1 cellular context compared by ENCODE assay signal in the genomic region with DNA sequence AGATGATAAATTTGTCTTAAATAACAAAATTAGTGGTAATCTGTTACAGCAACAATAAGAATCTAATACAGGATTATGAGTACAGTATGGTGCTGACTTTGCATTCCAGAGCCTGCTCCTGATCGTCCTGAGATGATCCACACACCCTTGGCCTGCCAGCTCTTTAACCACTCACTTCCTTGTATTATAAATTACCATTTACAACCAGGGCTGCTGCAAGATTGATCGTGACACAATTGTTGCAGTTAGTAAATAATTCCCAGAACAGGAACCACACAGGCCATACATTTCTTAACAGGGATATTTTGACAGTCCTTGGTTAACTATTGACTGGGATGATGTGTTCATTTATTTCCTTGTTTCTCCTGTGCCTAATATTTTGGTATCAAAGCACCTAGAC.
TF ChIP-seq lines count a peak whose summit lies in the region.

No MANE protein-coding gene starts in this region.

TF ChIP-seq in endothelial cell of umbilical vein, 7 proteins besides CTCF, POLR2A, EP300 and RAD21 (continued from another document):
- no peak for TF ChIP-seq EZH2 (IDR thresholded peaks at IDR 0.05; ENCODE audit: borderline replicate concordance, low read depth, low read length, severe bottlenecking)
- TF ChIP-seq, protein P1, sequence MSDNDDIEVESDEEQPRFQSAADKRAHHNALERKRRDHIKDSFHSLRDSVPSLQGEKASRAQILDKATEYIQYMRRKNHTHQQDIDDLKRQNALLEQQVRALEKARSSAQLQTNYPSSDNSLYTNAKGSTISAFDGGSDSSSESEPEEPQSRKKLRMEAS (IDR thresholded peaks at IDR 0.05; ENCODE audit: insufficient read depth, insufficient read length), result no peak
- TF ChIP-seq GATA2 (IDR thresholded peaks at IDR 0.05; ENCODE audit: insufficient read depth, insufficient read length, low read depth, low read length), result no peak
- no peak for TF ChIP-seq FOS (IDR thresholded peaks at IDR 0.05; ENCODE audit: borderline replicate concordance, insufficient read depth, low read length)
